8 cellular contexts compared by ENCODE assay signal in the genomic region with DNA sequence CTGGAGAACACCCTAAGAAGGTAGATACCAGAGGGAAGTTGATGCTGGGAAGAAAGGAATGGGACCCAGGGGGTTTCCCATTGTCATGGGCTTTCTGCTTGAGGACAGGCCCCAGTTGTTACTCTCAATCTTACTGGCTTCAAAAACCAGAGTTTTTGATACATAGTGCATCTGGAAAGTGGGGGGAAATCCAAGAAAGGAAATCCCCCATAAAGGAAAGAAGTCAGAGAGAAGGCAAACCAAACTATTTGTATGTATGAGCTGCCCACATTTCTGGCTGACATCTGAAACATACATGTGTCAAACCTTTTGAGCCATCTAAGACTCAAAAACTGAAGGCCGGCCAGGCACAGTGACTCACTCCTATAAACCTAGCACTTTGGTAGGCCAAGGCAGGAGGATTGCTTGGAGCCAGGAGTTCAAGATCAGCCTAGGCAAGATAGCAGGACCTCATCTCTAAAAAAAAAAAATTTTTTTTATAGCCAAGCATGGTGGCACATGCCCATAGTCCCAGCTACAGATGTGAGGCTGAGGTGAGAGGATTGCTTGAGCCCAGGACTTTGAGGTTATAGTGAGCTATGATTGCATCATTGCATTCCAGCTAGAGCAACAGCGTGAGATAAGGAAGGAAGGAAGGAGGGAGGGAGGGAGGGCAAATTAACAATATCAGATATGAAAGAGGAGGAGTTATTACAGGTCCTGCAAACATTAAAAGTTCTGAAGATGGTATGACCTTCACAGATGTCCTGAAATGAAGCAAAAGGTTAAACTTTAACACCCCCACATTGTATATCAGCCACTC. TPM values are rescaled to one million over a fixed set of nuclear protein-coding genes. Genes with fewer than 3 reads are reported as not detected.
DNase-seq lines count a peak whose midpoint lies in the region; ATAC-seq and TF ChIP-seq lines count a peak whose summit lies in the region.

No MANE protein-coding gene starts in this region.

- H2BK20ac ChIP-seq in IMR-90 (ENCODE audit: low read depth, low read length), result no peak overlapping the region

- peak; percentile 69 for ATAC-seq in GM18498 (IDR thresholded peaks at IDR 0.05; ENCODE audit: unreplicated experiment)
- ATAC-seq in GM21528 (IDR thresholded peaks at IDR 0.05; ENCODE audit: low FRiP score, unreplicated experiment), result peak; percentile 72
- peak; percentile 40 for ATAC-seq in IMR-90 (ENCODE audit: low read depth)

- no peak overlapping the region for H3K23ac ChIP-seq in IMR-90 (ENCODE audit: low read depth, low read length)

- no TSS peak for BruUV-seq in IMR-90 (replicated peaks; lab: Mats Ljungman, UMichigan)

- H3K56ac ChIP-seq in IMR-90 (ENCODE audit: extremely low read depth, insufficient read depth, low read length), result no peak overlapping the region

- no peak overlapping the region for H2BK15ac ChIP-seq in IMR-90 (ENCODE audit: low read depth, low read length)

- no peaks in the 10 kb centered on the region for H3K9me3 ChIP-seq in IMR-90 (ENCODE audit: control insufficient read depth, insufficient read depth, low read length)

- no peak overlapping the region for H4K8ac ChIP-seq in IMR-90 (ENCODE audit: low read depth in 2 of 2, low read length in 2 of 2)

- H4K91ac ChIP-seq in IMR-90 (ENCODE audit: insufficient read depth, low read depth, low read length), result no peak overlapping the region

- no peak overlapping the region for H2BK120ac ChIP-seq in IMR-90 (ENCODE audit: low read depth, low read length)

- CTCF ChIA-PET in IMR-90 (lab: Yijun Ruan, JAX) (interaction anchor here (1.3 kb wide), 1 partner anchor 36 kb away, joined by 6 read pairs; no protein-coding TSS in a partner anchor), RWPE1 (lab: Yijun Ruan, JAX) (no interaction called here)

- in situ Hi-C loops in IMR-90 (cut with MboI; ENCODE audit: low sequenced_read_pairs), result no loop called here

- H3K9ac ChIP-seq in IMR-90 (ENCODE audit: low read depth, low read length), result no peak overlapping the region

- TF ChIP-seq CTCF in IMR-90 (conservative IDR thresholded peaks at IDR 0.05; ENCODE audit: low read depth, low read length), result no peak
- no peak for TF ChIP-seq CTCF in fibroblast of the aortic adventitia (IDR thresholded peaks at IDR 0.05; ENCODE audit: insufficient read depth, low read length)
- no peak for TF ChIP-seq CTCF in RWPE1 (conservative IDR thresholded peaks at IDR 0.05; ENCODE audit: low read depth)

- dilution Hi-C loops in IMR-90 (cut with HindIII; ENCODE audit: low sequenced_read_pairs, unreplicated experiment), result no loop called here

- no peak for TF ChIP-seq POLR2A in IMR-90 (IDR thresholded peaks at IDR 0.05; ENCODE audit: low read depth, low read length)

- H3K18ac ChIP-seq in IMR-90 (ENCODE audit: low read depth, low read length), result no peak overlapping the region; the same call in 1 of the 2 replicates

- no peak overlapping the region for H2AFZ ChIP-seq in IMR-90 (replicated peaks; ENCODE audit: low read length, poor library complexity)

- no peak overlapping the region for H2BK5ac ChIP-seq in IMR-90 (ENCODE audit: low read depth, low read length, poor library complexity, severe bottlenecking)

- no peaks in the 10 kb centered on the region for H4K20me1 ChIP-seq in IMR-90 (ENCODE audit: insufficient read depth, low read length)

- TF ChIP-seq RAD21 in IMR-90 (IDR thresholded peaks at IDR 0.05; ENCODE audit: low read length), result no peak

- no peak overlapping the region for H4K5ac ChIP-seq in IMR-90 (ENCODE audit: low read depth, low read length)

- H3K4me1 ChIP-seq in IMR-90 (ENCODE audit: control insufficient read depth, insufficient read depth, low read length), result 0 out of 2 replicates have a peak, but pooled peaks cover 1% of the 10 kb centered on the region

- DNase-seq in IMR-90 (peak; percentile 37), fibroblast of the aortic adventitia (ENCODE audit: low read depth) (peak; percentile 76), RWPE1 (ENCODE audit: low spot score) (no peak), NCI-H510A (lab: John Stamatoyannopoulos, UW) (no peak), NCI-H2107 treated with DMSO at 0.1 percent for 48 hours (lab: John Stamatoyannopoulos, UW; ENCODE audit: unreplicated experiment) (no peak), SHP77 (lab: John Stamatoyannopoulos, UW) (no peak)

- no peak overlapping the region for H2AK9ac ChIP-seq in IMR-90 (replicated peaks; ENCODE audit: low read depth, low read length, poor library complexity)

- H2AK5ac ChIP-seq in IMR-90 (ENCODE audit: low read depth, low read length), result no peak overlapping the region

- H3K14ac ChIP-seq in IMR-90 (replicated peaks; ENCODE audit: low read depth, low read length), result no peak overlapping the region

- H3K4me3 ChIP-seq in IMR-90 (ENCODE audit: insufficient read depth, low read depth, low read length) (no peak overlapping the region), fibroblast of the aortic adventitia (ENCODE audit: low read depth, low read length) (no peak overlapping the region)

- no peaks in the 10 kb centered on the region for H3K36me3 ChIP-seq in IMR-90 (ENCODE audit: control insufficient read depth, insufficient read depth, low read length)

- H3K27ac ChIP-seq in IMR-90 (ENCODE audit: insufficient read depth, low read length) (no peak overlapping the region), RWPE1 (no peak overlapping the region)

- peaks cover 4% of the 10 kb centered on the region; the same call in 1 of the 2 replicates for H3K27me3 ChIP-seq in IMR-90 (ENCODE audit: control insufficient read depth, insufficient read depth, low read length)

- no peaks in the 10 kb centered on the region for H3K9me1 ChIP-seq in IMR-90 (ENCODE audit: insufficient read depth, low read length)

- POLR2A ChIA-PET in IMR-90 (lab: Charles Lee; ENCODE audit: unreplicated experiment), result no interaction called here
- POLR2A ChIA-PET in RWPE1 (lab: Yijun Ruan, JAX; ENCODE audit: low non-redundant PET), result interaction anchor here (0.7 kb wide), 1 partner anchor 21 kb away, joined by 3 read pairs; no protein-coding TSS in a partner anchor

- H3K4ac ChIP-seq in IMR-90 (ENCODE audit: low read depth, low read length), result no peak overlapping the region

- WGBS in IMR-90 (ENCODE audit: extremely low coverage in 2 of 2, insufficient read length in 1 of 2), 2 experiments, result no CpG with 5 or more reads among the region's 2 CpGs

- intact Hi-C loops in IMR-90 (cut with micrococcal nuclease), result no loop called here

- no peaks in the 10 kb centered on the region for H3K79me1 ChIP-seq in IMR-90 (ENCODE audit: low read depth in 1 of 2, low read length in 2 of 2)

- no peak overlapping the region for H3K4me2 ChIP-seq in IMR-90 (ENCODE audit: low read depth, low read length)

TF ChIP-seq in IMR-90, 13 proteins besides CTCF, POLR2A, EP300 and RAD21:
- TF ChIP-seq NFE2L2 (IDR thresholded peaks at IDR 0.05; ENCODE audit: low read depth, low read length), result no peak
- peak; percentile 86 for TF ChIP-seq CEBPB (IDR thresholded peaks at IDR 0.05; ENCODE audit: low read depth, low read length)
- TF ChIP-seq CHD1 (IDR thresholded peaks at IDR 0.05; ENCODE audit: low read depth, low read length), result no peak
- no peak for TF ChIP-seq SMC3 (IDR thresholded peaks at IDR 0.05; ENCODE audit: low read depth, low read length)
TF ChIP-seq in IMR-90: peak in this region for 1.

RNA-seq across cellular contexts. Expression of gene COA1, which starts 6.7 kb away (rescaled TPM):
- total RNA-seq in IMR-90 (2012; rRNA removed) (59.5 and 66.4 TPM in 2 replicates), fibroblast of the aortic adventitia (ENCODE audit: low replicate concordance) (13.2 and 71.4 TPM in 2 replicates)
- 24.2 and 34.2 TPM in 2 replicates for polyA plus RNA-seq in IMR-90 (2012; rRNA removed)
- 8.0 and 13.1 TPM in 2 replicates for polyA plus RNA-seq in IMR-90 (2012; cell fraction: cytosol; rRNA removed)
- 10.3 and 43.3 TPM in 2 replicates for polyA plus RNA-seq in IMR-90 (2012; cell fraction: nucleus; rRNA removed; ENCODE audit: low replicate concordance)

RNA-seq across cellular contexts. Expression of gene BLVRA, which starts 22.5 kb away (rescaled TPM):
- total RNA-seq in IMR-90 (2012; rRNA removed) (32.3 and 35.8 TPM in 2 replicates), fibroblast of the aortic adventitia (ENCODE audit: low replicate concordance) (24.0 and 60.3 TPM in 2 replicates)
- 47.1 and 50.8 TPM in 2 replicates for polyA plus RNA-seq in IMR-90 (2012; rRNA removed)
- 32.2 and 46.4 TPM in 2 replicates for polyA plus RNA-seq in IMR-90 (2012; cell fraction: cytosol; rRNA removed)
- polyA plus RNA-seq in IMR-90 (2012; cell fraction: nucleus; rRNA removed; ENCODE audit: low replicate concordance), result 8.3 and 20.3 TPM in 2 replicates

Comparison
In these comparisons a context has a peak if more than half of its experiments do, and no peak if none do; other contexts are left out.
1. DNase-seq: peak in IMR-90 (single experiment) and fibroblast of the aortic adventitia (single experiment); none in RWPE1 (single experiment), NCI-H510A (single experiment), NCI-H2107 treated with DMSO at 0.1 percent for 48 hours (single experiment) and SHP77 (0 of 2).
2. Peak in every context shown above with its lines, with median percentiles within 50 percentile points of each other: ATAC-seq.